In genomic region chr13:26132756-26133155, GRCh38 we compare ENCODE assay signal across 1 cellular context.
TF ChIP-seq lines count a peak whose summit lies in the region.

No MANE protein-coding gene starts in this region.

TF ChIP-seq in GM12878, 131 proteins besides CTCF, POLR2A, EP300 and RAD21 (continued from another document):
- TF ChIP-seq EED (IDR thresholded peaks at IDR 0.05; ENCODE audit: low read depth): no peak
- no peak for TF ChIP-seq E2F8 (IDR thresholded peaks at IDR 0.05; ENCODE audit: low read depth, partially characterized antibody)
- no peak for TF ChIP-seq CEBPB (IDR thresholded peaks at IDR 0.05; ENCODE audit: borderline replicate concordance in 1 of 2, low read depth in 2 of 2, low read length in 2 of 2)
- TF ChIP-seq RB1 (IDR thresholded peaks at IDR 0.05; ENCODE audit: borderline replicate concordance): no peak
- TF ChIP-seq RUNX3 (IDR thresholded peaks at IDR 0.05; ENCODE audit: low read length): peak; percentile 13; the same call in 1 of the 2 replicates
- no peak for TF ChIP-seq SPI1 (IDR thresholded peaks at IDR 0.05; ENCODE audit: borderline replicate concordance, insufficient read depth, low read depth, low read length)
TF ChIP-seq in GM12878: peak in this region for 2.
